ENCODE assay signal across 14 cellular contexts in the genomic region with DNA sequence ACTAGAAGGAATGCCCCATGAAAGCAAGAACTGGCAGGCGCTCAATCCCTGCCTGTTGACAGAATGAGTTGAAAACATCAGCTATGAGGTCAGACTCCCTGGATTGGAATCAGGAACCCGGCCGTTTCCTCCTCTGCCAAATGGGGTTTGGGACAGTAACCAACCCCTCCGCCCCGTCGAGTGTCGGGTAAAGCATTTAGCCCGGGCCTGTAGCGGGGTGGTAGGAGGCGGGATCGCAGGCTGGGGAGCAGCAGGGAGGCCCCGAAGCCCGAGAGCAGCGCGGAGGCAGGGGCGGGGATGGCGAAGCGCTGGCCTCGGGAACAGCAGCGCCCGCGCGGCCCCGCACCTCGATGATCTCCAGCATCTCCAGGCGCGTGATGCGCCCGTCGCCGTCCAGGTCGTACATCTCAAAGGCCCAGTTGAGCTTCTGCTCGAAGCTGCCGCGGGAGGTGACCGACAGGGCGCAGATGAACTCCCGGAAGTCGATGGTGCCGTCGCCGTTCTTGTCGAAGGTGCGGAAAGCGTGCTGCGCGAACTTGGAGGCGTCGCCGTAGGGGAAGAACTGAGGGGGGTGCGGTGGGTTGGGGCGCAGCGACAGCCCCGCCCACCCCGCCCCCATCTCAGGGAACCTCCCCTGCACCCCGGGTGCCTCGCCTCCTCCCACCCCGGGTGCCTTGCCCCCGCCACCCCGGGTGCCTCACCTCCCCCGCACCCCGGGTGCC. TPM values are rescaled to one million over a fixed set of nuclear protein-coding genes. Genes with fewer than 3 reads are reported as not detected.
DNase-seq lines count a peak whose midpoint lies in the region; ATAC-seq and TF ChIP-seq lines count a peak whose summit lies in the region.
"Had no signal": no experiment of that assay in that cellular context is flagged by ENCODE, and none has a peak within 500 bp of the region (broad histone marks: within the 10 kb centered on the region; RNA-seq: fewer than 3 reads in every experiment).

No MANE protein-coding gene starts in this region.

- H4K20me1 ChIP-seq in GM23338 (replicated peaks; ENCODE audit: insufficient read depth): peaks cover 4% of the 10 kb centered on the region; the same call in 1 of the 2 replicates

- H3K4me1 Mint-ChIP-seq in GM23338: no peaks in the 10 kb centered on the region
- H3K4me1 Mint-ChIP-seq in activated CD4-positive, alpha-beta memory T cell treated with anti-CD3 and anti-CD28 coated beads for 36 hours (ENCODE audit: low read depth): peaks cover 18% of the 10 kb centered on the region

- H3K27me3 ChIP-seq in GM23338 (ENCODE audit: insufficient read depth): peaks cover 100% of the 10 kb centered on the region

- DNase-seq in GM23338 (ENCODE audit: low spot score) (peak; percentile 61), coronary artery (ENCODE audit: low spot score) (no peak), retina (peak; percentile 43), lower leg skin (ENCODE audit: low spot score in 2 of 2) (no peak), HuH-7.5 (ENCODE audit: low spot score) (no peak), NCI-H1048 (lab: John Stamatoyannopoulos, UW) (no peak)
- peak; percentile 62 for DNase-seq in activated CD4-positive, alpha-beta memory T cell treated with anti-CD3 and anti-CD28 coated beads for 36 hours
- DNase-seq: foreskin melanocyte, NCI-H748 treated with DMSO at 0.1 percent for 48 hours, upper lobe of right lung had no signal

- no peak for TF ChIP-seq POLR2A in lower leg skin (IDR thresholded peaks at IDR 0.05)

- H3K4me2 ChIP-seq in GM23338: peak overlapping the region; percentile 71

- ATAC-seq in GM23338 (peak; percentile 91), HG02852 (IDR thresholded peaks at IDR 0.05; ENCODE audit: unreplicated experiment) (no peak)
- ATAC-seq: upper lobe of right lung had no signal

- H2AFZ ChIP-seq in GM23338: peak overlapping the region; percentile 78; the same call in 1 of the 2 replicates

- H3K27ac ChIP-seq in GM23338 (ENCODE audit: low read depth) (no peak overlapping the region), coronary artery (no peak overlapping the region)
- H3K27ac ChIP-seq: HL-60, SK-N-MC, upper lobe of right lung had no signal

- H3K4me3 ChIP-seq in GM23338 (peak overlapping the region; percentile 43), coronary artery (peak overlapping the region; percentile 60), lower leg skin (ENCODE audit: low read depth, poor library complexity, severe bottlenecking) (no peak overlapping the region)
- H3K4me3 ChIP-seq: SK-N-MC, upper lobe of right lung had no signal

- intact Hi-C loops in activated CD4-positive, alpha-beta memory T cell treated with anti-CD3 and anti-CD28 coated beads for 36 hours (cut with micrococcal nuclease): no loop called here
- intact Hi-C loops in lower leg skin (cut with DNase I; ENCODE audit: low total_unique reads): no loop called here

- 7 to 23% methylated on average over 22 to 49 of the region's 62 CpGs for WGBS in lower leg skin, 2 donors

- no peaks in the 10 kb centered on the region for H3K36me3 ChIP-seq in GM23338 (ENCODE audit: insufficient read depth)
- H3K36me3 ChIP-seq: upper lobe of right lung had no signal

- no peak overlapping the region for H3K4me3 Mint-ChIP-seq in GM23338
- H3K4me3 Mint-ChIP-seq in activated CD4-positive, alpha-beta memory T cell treated with anti-CD3 and anti-CD28 coated beads for 36 hours: no peak overlapping the region

- no peaks in the 10 kb centered on the region for H3K79me2 ChIP-seq in GM23338 (replicated peaks; ENCODE audit: insufficient read depth)

- CTCF ChIA-PET in activated CD4-positive, alpha-beta memory T cell treated with anti-CD3 and anti-CD28 coated beads for 36 hours (lab: Charles Lee): interaction anchor here (1.0 to 1.7 kb wide), 3 partner anchors 11 to 75 kb away, joined by 3 to 4 read pairs (median 3); no protein-coding TSS in a partner anchor

- TF ChIP-seq CTCF in GM23338 (conservative IDR thresholded peaks at IDR 0.05; ENCODE audit: low read depth in 2 of 2): no peak
- TF ChIP-seq CTCF in coronary artery (IDR thresholded peaks at IDR 0.05): no peak
- TF ChIP-seq CTCF in lower leg skin (IDR thresholded peaks at IDR 0.05): no peak

- no peaks in the 10 kb centered on the region for H3K9me2 ChIP-seq in GM23338 (ENCODE audit: insufficient read depth)

- H3K9me3 Mint-ChIP-seq in GM23338: no peaks in the 10 kb centered on the region; the same call in 2 of the 3 replicates
- H3K9me3 Mint-ChIP-seq in activated CD4-positive, alpha-beta memory T cell treated with anti-CD3 and anti-CD28 coated beads for 36 hours: no peaks in the 10 kb centered on the region

- no peaks in the 10 kb centered on the region for H3K36me3 Mint-ChIP-seq in GM23338 (ENCODE audit: low read depth)
- peaks cover 1% of the 10 kb centered on the region for H3K36me3 Mint-ChIP-seq in activated CD4-positive, alpha-beta memory T cell treated with anti-CD3 and anti-CD28 coated beads for 36 hours

- peaks cover 99% of the 10 kb centered on the region for H3K27me3 Mint-ChIP-seq in GM23338 (ENCODE audit: insufficient read depth, low read depth, poor library complexity)
- H3K27me3 Mint-ChIP-seq in activated CD4-positive, alpha-beta memory T cell treated with anti-CD3 and anti-CD28 coated beads for 36 hours: peaks cover 4% of the 10 kb centered on the region

- no peaks in the 10 kb centered on the region for H3F3A ChIP-seq in GM23338 (replicated peaks; ENCODE audit: low read depth)

- H3K4me1 ChIP-seq in GM23338 (ENCODE audit: insufficient read depth): no peaks in the 10 kb centered on the region

- POLR2A ChIA-PET in activated CD4-positive, alpha-beta memory T cell treated with anti-CD3 and anti-CD28 coated beads for 36 hours (lab: Charles Lee): no interaction called here

- no peak overlapping the region for H3K27ac Mint-ChIP-seq in GM23338
- H3K27ac Mint-ChIP-seq in activated CD4-positive, alpha-beta memory T cell treated with anti-CD3 and anti-CD28 coated beads for 36 hours: no peak overlapping the region

TF ChIP-seq in GM23338, 12 proteins besides CTCF, POLR2A, EP300 and RAD21:
- no peak for TF ChIP-seq CREB1 (CRISPR knock-in tag; IDR thresholded peaks at IDR 0.05; ENCODE audit: low read depth)
- peak; percentile 53 for TF ChIP-seq EZH2phosphoT487 (IDR thresholded peaks at IDR 0.05; ENCODE audit: unreplicated experiment)
- TF ChIP-seq EZH2 (IDR thresholded peaks at IDR 0.05; ENCODE audit: low read depth, unreplicated experiment): peak; percentile 90

RNA-seq across cellular contexts. Expression of a gene that starts 7.5 kb away (rescaled TPM):
- 1.1 and 1.2 TPM in 2 replicates for total RNA-seq in GM23338 (2014; rRNA removed; shearing (Covaris generic))
- polyA plus RNA-seq in GM23338 (2016; fragmentation: Nextera tagmentation; extraction: Ambion mirVana): 0.08 and 0.12 TPM in 2 replicates
- total RNA-seq in activated CD4-positive, alpha-beta memory T cell treated with anti-CD3 and anti-CD28 coated beads for 36 hours: under 1 TPM; 0.43 to 0.61 TPM
- total RNA-seq in lower leg skin: not detected
- total RNA-seq: osteocyte had no signal

RNA-seq across cellular contexts. Expression of a gene that starts 11.8 kb away (rescaled TPM):
- total RNA-seq in GM23338 (2014; rRNA removed; shearing (Covaris generic)): not detected in 2 replicates
- polyA plus RNA-seq in GM23338 (2016; fragmentation: Nextera tagmentation; extraction: Ambion mirVana): not detected in 2 replicates
- not detected for total RNA-seq in activated CD4-positive, alpha-beta memory T cell treated with anti-CD3 and anti-CD28 coated beads for 36 hours
- not detected for total RNA-seq in lower leg skin
- total RNA-seq: osteocyte had no signal

RNA-seq across cellular contexts. Expression of a gene that starts 44.3 kb away (rescaled TPM):
- 4.1 and 4.5 TPM in 2 replicates for total RNA-seq in GM23338 (2014; rRNA removed; shearing (Covaris generic))
- 1.6 and 1.8 TPM in 2 replicates for polyA plus RNA-seq in GM23338 (2016; fragmentation: Nextera tagmentation; extraction: Ambion mirVana)
- total RNA-seq in activated CD4-positive, alpha-beta memory T cell treated with anti-CD3 and anti-CD28 coated beads for 36 hours: under 1 TPM; 0.19 TPM
- total RNA-seq in lower leg skin: 1 to 10 TPM in 3 of 4 donors, under 1 TPM in 1; 0.42 to 3.0 (median 1.6) TPM

RNA-seq across cellular contexts. Expression of a gene that starts 54.9 kb away (rescaled TPM):
- total RNA-seq in GM23338 (2014; rRNA removed; shearing (Covaris generic)): 24.3 and 27.8 TPM in 2 replicates
- polyA plus RNA-seq in GM23338 (2016; fragmentation: Nextera tagmentation; extraction: Ambion mirVana): 50.3 and 51.9 TPM in 2 replicates
- 10 to 100 TPM; 64.1 to 68.7 TPM for total RNA-seq in activated CD4-positive, alpha-beta memory T cell treated with anti-CD3 and anti-CD28 coated beads for 36 hours
- total RNA-seq in lower leg skin: 10 to 100 TPM; 21.5 to 36.9 (median 25.5) TPM

Comparison
In these comparisons a context has a peak if more than half of its experiments do, and no peak if none do; other contexts are left out.
1. DNase-seq: peak in GM23338 (single experiment), activated CD4-positive, alpha-beta memory T cell treated with anti-CD3 and anti-CD28 coated beads for 36 hours (single experiment) and retina (single experiment); none in coronary artery (single experiment), lower leg skin (0 of 2), HuH-7.5 (single experiment) and NCI-H1048 (single experiment).